13 cellular contexts compared by ENCODE assay signal in the genomic region with DNA sequence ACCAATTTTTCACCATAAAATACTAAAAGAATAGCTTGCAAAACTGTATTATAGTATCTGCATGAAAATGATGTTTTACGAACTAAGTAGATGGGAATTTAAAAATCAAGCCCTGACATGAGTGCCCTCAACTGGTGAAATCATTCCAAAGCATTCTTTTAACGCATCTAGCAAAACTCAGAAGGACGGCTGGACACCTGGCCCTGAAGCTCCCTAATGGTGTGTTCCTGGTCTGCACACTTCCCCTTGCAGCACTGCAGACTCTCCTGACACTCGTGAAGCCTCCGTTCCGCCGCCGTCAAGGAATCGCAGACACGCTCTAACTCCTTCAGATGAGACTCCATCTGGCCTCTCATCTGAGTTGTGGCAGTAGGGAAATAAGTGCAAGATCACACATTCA. TPM values are rescaled to one million over a fixed set of nuclear protein-coding genes. Genes with fewer than 3 reads are reported as not detected.
DNase-seq lines count a peak whose midpoint lies in the region; ATAC-seq, FAIRE-seq and TF ChIP-seq lines count a peak whose summit lies in the region.
"Had no signal": no experiment of that assay in that cellular context is flagged by ENCODE, and none has a peak within 500 bp of the region (broad histone marks: within the 10 kb centered on the region; RNA-seq: fewer than 3 reads in every experiment).

No MANE protein-coding gene starts in this region.

- H3K27me3 ChIP-seq in WERI-Rb-1 (ENCODE audit: insufficient read depth, low read depth, severe bottlenecking) = no peaks in the 10 kb centered on the region
- H3K27me3 ChIP-seq: esophagus squamous epithelium had no signal

- H3K9me3 ChIP-seq in WERI-Rb-1 (ENCODE audit: severe bottlenecking) = no peaks in the 10 kb centered on the region
- H3K9me3 ChIP-seq: esophagus squamous epithelium had no signal

- FAIRE-seq in D721Med (lab: Jason Lieb, UNC) (no peak), RCC 7860 (lab: Jason Lieb, UNC) (no peak)
- FAIRE-seq: astrocyte had no signal

- ATAC-seq in HG03460 (IDR thresholded peaks at IDR 0.05; ENCODE audit: unreplicated experiment) (no peak), HG03439 (IDR thresholded peaks at IDR 0.05; ENCODE audit: unreplicated experiment) (no peak)
- ATAC-seq: activated T-cell treated with anti-CD3 and anti-CD28 coated beads, Interleukin-2, amount 50 U/mL, for 4 hours had no signal

- H3K27ac ChIP-seq in WERI-Rb-1 = no peak overlapping the region
- H3K27ac ChIP-seq: esophagus squamous epithelium had no signal

- TF ChIP-seq CTCF in D721Med (IDR thresholded peaks at IDR 0.05; ENCODE audit: insufficient read depth, missing control alignments) (peak; percentile 39), WERI-Rb-1 (IDR thresholded peaks at IDR 0.05; ENCODE audit: low read depth, low read length) (peak; percentile 31)

- H3K4me3 ChIP-seq in WERI-Rb-1 (ENCODE audit: low read depth, low read length) = no peak overlapping the region
- H3K4me3 ChIP-seq: esophagus squamous epithelium had no signal

- no peak for DNase-seq in D721Med (ENCODE audit: insufficient read length, low spot score)
- peak; percentile 32 for DNase-seq in HT-29 (ENCODE audit: low spot score)
- DNase-seq in WERI-Rb-1 = no peak
- DNase-seq in myocyte (ENCODE audit: low read depth) = peak; percentile 20
- DNase-seq in RCC 7860 (ENCODE audit: low spot score) = no peak
- DNase-seq: activated CD4-positive, CD25-positive, alpha-beta regulatory T cell; activated T-cell treated with anti-CD3 and anti-CD28 coated beads, Interleukin-2, amount 50 U/mL, for 4 hours; esophagus squamous epithelium; kidney glomerular epithelial cell; NCI-H2029 treated with DMSO at 0.1 percent for 48 hours had no signal

- peaks cover 5% of the 10 kb centered on the region for H3K36me3 ChIP-seq in WERI-Rb-1

RNA-seq across cellular contexts. Expression of gene ODF2L, which starts 39.9 kb away (rescaled TPM):
- 6.2 and 9.7 TPM in 2 replicates for total RNA-seq in HT-29 (2014; rRNA removed; shearing (Covaris generic))
- total RNA-seq in myocyte = 14.7 and 18.5 TPM in 2 replicates
- 5.6 TPM for polyA plus RNA-seq in myocyte (2012)

Comparison
In these comparisons a context has a peak if more than half of its experiments do, and no peak if none do; other contexts are left out.
1. DNase-seq: peak in HT-29 (single experiment) and myocyte (single experiment); none in D721Med (single experiment), WERI-Rb-1 (single experiment) and RCC 7860 (single experiment).